Comparison of ENCODE assay signal across 8 cellular contexts in genomic region chr22:21102659-21103267, GRCh38. TPM values are rescaled to one million over a fixed set of nuclear protein-coding genes. Genes with fewer than 3 reads are reported as not detected.
DNase-seq lines count a peak whose midpoint lies in the region; ATAC-seq, FAIRE-seq and TF ChIP-seq lines count a peak whose summit lies in the region.

No MANE protein-coding gene starts in this region.

- WGBS in H1 (ENCODE audit: extremely low coverage in 1 of 2, insufficient coverage in 1 of 2, insufficient read length in 1 of 2, insufficient replicate concordance in 2 of 2, low coverage in 1 of 2, low lambda C conversion rate in 2 of 2, missing lambda C conversion rate in 1 of 2), 2 experiments, result 9% methylated on average over 17 of the region's 17 CpGs; no CpG with 5 or more reads in 1 of the 2 experiments

- H3K36me3 ChIP-seq in H1 (ENCODE audit: control insufficient read depth in 2 of 4, insufficient read depth in 4 of 4, low read length in 3 of 4), result no peaks in the 10 kb centered on the region

- H2BK120ac ChIP-seq in H1 (replicated peaks; ENCODE audit: low read depth, low read length), result no peak overlapping the region

- peak; percentile 76 for DNase-seq in CD1c-positive myeloid dendritic cell (ENCODE audit: extremely low spot score)
- peak; percentile 96 for DNase-seq in HEK293T (ENCODE audit: extremely low spot score)
- DNase-seq in NCI-H82 treated with DMSO at 0.1 percent for 48 hours (lab: John Stamatoyannopoulos, UW; ENCODE audit: unreplicated experiment), result peak; percentile 26
- DNase-seq in activated CD8-positive, alpha-beta memory T cell treated with anti-CD3 and anti-CD28 coated beads for 1 hour (ENCODE audit: extremely low read depth in 1 of 2, low read depth in 1 of 2), result peak; percentile 36 to 60
- DNase-seq in H1 (ENCODE audit: low read depth in 1 of 2, low spot score in 2 of 2), result peak; percentile 80 to 96
- DNase-seq in midbrain (lab: John Stamatoyannopoulos, UW), result peak; percentile 52
- DNase-seq in stimulated activated CD8-positive, alpha-beta memory T cell treated with anti-CD3 and anti-CD28 coated beads, Interleukin-4, amount 100 ng/mL, for 24 hours (ENCODE audit: low read depth), result peak; percentile 68

- H3K14ac ChIP-seq in H1 (ENCODE audit: insufficient read length), result no peak overlapping the region

- no peak overlapping the region for H2BK12ac ChIP-seq in H1 (ENCODE audit: low read depth, low read length)

- H3K9me3 ChIP-seq in H1 (ENCODE audit: insufficient read depth in 2 of 2, low read depth in 1 of 2, low read length in 1 of 2), result no peaks in the 10 kb centered on the region

- peak overlapping the region in 1 of 2 experiments; percentile 36; a peak in 1 of 4 replicates for H3K4me2 ChIP-seq in H1 (ENCODE audit: insufficient read depth in 1 of 2, low read depth in 2 of 2, low read length in 2 of 2)

- TF ChIP-seq RAD21 in H1 (IDR thresholded peaks at IDR 0.05 in 1 of 2, conservative IDR thresholded peaks at IDR 0.05 in 1 of 2; ENCODE audit: low read depth in 2 of 2, low read length in 2 of 2), result peak; percentile 64 to 76

- no peak overlapping the region for H2AFZ ChIP-seq in H1 (ENCODE audit: low read length)

- H4K20me1 ChIP-seq in H1 (replicated peaks in 1 of 2; ENCODE audit: control insufficient read depth in 1 of 2, insufficient read depth in 2 of 2, low read length in 2 of 2), result peaks cover 0 to 1% of the 10 kb centered on the region in 2 experiments

- H2BK15ac ChIP-seq in H1 (ENCODE audit: low read length), result no peak overlapping the region

- POLR2A ChIA-PET in HEK293T (lab: Yijun Ruan, JAX), result interaction anchor here (0.9 to 4.7 kb wide), 8 partner anchors 37 to 165 kb away, joined by 3 to 30 read pairs (median 4); partner anchors contain the start of genes LZTR1 and THAP7
- POLR2A ChIA-PET in H1 (lab: Charles Lee; ENCODE audit: partially characterized antibody), result no interaction called here

- no peak overlapping the region for H2AK5ac ChIP-seq in H1 (ENCODE audit: low read depth, low read length)

- H3K4me3 ChIP-seq in H1 (ENCODE audit: extremely low read depth in 1 of 4, insufficient read depth in 2 of 4, low read depth in 3 of 4, low read length in 4 of 4), result peak overlapping the region in 1 of 4 experiments; percentile 21; a peak in 1 of 8 replicates

- no peak overlapping the region for H3K9ac ChIP-seq in H1 (replicated peaks in 1 of 4; ENCODE audit: extremely low read depth in 1 of 4, low read depth in 3 of 4, low read length in 3 of 4)

- TF ChIP-seq CTCF in H1 (IDR thresholded peaks at IDR 0.05; ENCODE audit: control extremely low read depth in 1 of 3, insufficient read depth in 1 of 3, low read depth in 1 of 3, low read length in 3 of 3), result peak; percentile 93 to 96 (median 95)

- H2BK20ac ChIP-seq in H1 (ENCODE audit: low read length), result no peak overlapping the region

- peaks cover 0 to 6% (median 2%) of the 10 kb centered on the region in 4 experiments; a peak in 2 of 7 replicates for H3K4me1 ChIP-seq in H1 (replicated peaks in 1 of 4; ENCODE audit: control insufficient read depth in 3 of 4, insufficient read depth in 4 of 4, low read length in 3 of 4)

- FAIRE-seq in H1 (lab: Jason Lieb, UNC), result peak; percentile 62

- TF ChIP-seq POLR2A in H1 (IDR thresholded peaks at IDR 0.05; ENCODE audit: control extremely low read depth in 1 of 2, low read depth in 2 of 2, low read length in 2 of 2), result no peak

- no peaks in the 10 kb centered on the region for H3K79me2 ChIP-seq in H1 (ENCODE audit: control insufficient read depth in 1 of 2, insufficient read depth in 2 of 2, low read length in 2 of 2)

- CTCF ChIA-PET in HEK293T (lab: Yijun Ruan, JAX) (interaction anchor here (0.6 to 2.2 kb wide), 10 partner anchors 10 to 217 kb away, joined by 3 to 14 read pairs (median 4); partner anchors contain the start of genes LZTR1 and P2RX6), H1 (lab: Charles Lee; ENCODE audit: partially characterized antibody) (interaction anchor here (0.6 to 2.0 kb wide), 19 partner anchors 10 to 593 kb away, joined by 3 to 9 read pairs (median 4); partner anchors contain the start of gene CCDC116)

- no peak overlapping the region for H3K4ac ChIP-seq in H1 (replicated peaks; ENCODE audit: insufficient read length, low read depth, low read length)

- no peak overlapping the region for H4K5ac ChIP-seq in H1 (ENCODE audit: insufficient read length, low read depth, low read length)

- no peak for TF ChIP-seq EP300 in H1 (IDR thresholded peaks at IDR 0.05; ENCODE audit: borderline replicate concordance in 1 of 2, low read depth in 2 of 2, low read length in 2 of 2)

- no peak overlapping the region for H3K18ac ChIP-seq in H1 (ENCODE audit: extremely low read depth, low read length)

- no peak overlapping the region for H4K91ac ChIP-seq in H1 (replicated peaks; ENCODE audit: insufficient read length, low read length)

- H3K27ac ChIP-seq in H1 (ENCODE audit: low read depth, low read length), result no peak overlapping the region

- peaks cover 0 to 6% (median 0%) of the 10 kb centered on the region in 4 experiments; a peak in 1 of 7 replicates for H3K27me3 ChIP-seq in H1 (replicated peaks in 1 of 4; ENCODE audit: control insufficient read depth in 3 of 4, extremely low read depth in 1 of 4, insufficient read depth in 3 of 4, low read length in 3 of 4)

- H2BK5ac ChIP-seq in H1 (ENCODE audit: low read depth, low read length), result no peak overlapping the region

- H3K23me2 ChIP-seq in H1 (ENCODE audit: low read depth, low read length), result no peaks in the 10 kb centered on the region; the same call in 1 of the 2 replicates

- H3K56ac ChIP-seq in H1 (replicated peaks; ENCODE audit: insufficient read length, low read depth, low read length), result no peak overlapping the region

- no peak overlapping the region for H3K23ac ChIP-seq in H1 (ENCODE audit: insufficient read length)

- no peak for ATAC-seq in GM18868 (IDR thresholded peaks at IDR 0.05; ENCODE audit: unreplicated experiment)

- H4K8ac ChIP-seq in H1 (ENCODE audit: extremely low read depth, insufficient read depth, low read length), result no peak overlapping the region

- H3K79me1 ChIP-seq in H1 (ENCODE audit: low read depth, low read length), result no peaks in the 10 kb centered on the region

TF ChIP-seq in HEK293T, 16 proteins besides CTCF, POLR2A, EP300 and RAD21 (continues in another document):
- no peak for TF ChIP-seq FOXM1 (IDR thresholded peaks at IDR 0.05; ENCODE audit: borderline replicate concordance)
- TF ChIP-seq FOXK2 (IDR thresholded peaks at IDR 0.05), result no peak
- TF ChIP-seq BHLHE40 (IDR thresholded peaks at IDR 0.05; ENCODE audit: borderline replicate concordance), result no peak
- peak; percentile 55 for TF ChIP-seq ELF4 (IDR thresholded peaks at IDR 0.05)
- no peak for TF ChIP-seq FOXA1 (IDR thresholded peaks at IDR 0.05)
- no peak for TF ChIP-seq SUZ12 (IDR thresholded peaks at IDR 0.05)
- TF ChIP-seq LEF1 (IDR thresholded peaks at IDR 0.05; ENCODE audit: borderline replicate concordance), result no peak
- peak; percentile 86 for TF ChIP-seq PKNOX1 (IDR thresholded peaks at IDR 0.05)
- no peak for TF ChIP-seq NFRKB (IDR thresholded peaks at IDR 0.05)
- no peak for TF ChIP-seq HDGF (IDR thresholded peaks at IDR 0.05; ENCODE audit: borderline replicate concordance)
- TF ChIP-seq ZNF384 (IDR thresholded peaks at IDR 0.05), result no peak
- TF ChIP-seq L3MBTL2 (conservative IDR thresholded peaks at IDR 0.05), result peak; percentile 73

TF ChIP-seq in H1, 55 proteins besides CTCF, POLR2A, EP300 and RAD21 (continues in another document):
- TF ChIP-seq JUN (IDR thresholded peaks at IDR 0.05; ENCODE audit: low read depth, low read length), result peak; percentile 90
- TF ChIP-seq JUND (IDR thresholded peaks at IDR 0.05; ENCODE audit: low read length), result peak; percentile 98
- TF ChIP-seq EZH2 (IDR thresholded peaks at IDR 0.05; ENCODE audit: low read depth, low read length, severe bottlenecking), result no peak
- TF ChIP-seq CHD2 (IDR thresholded peaks at IDR 0.05; ENCODE audit: low read length), result no peak
- TF ChIP-seq BACH1 (IDR thresholded peaks at IDR 0.05; ENCODE audit: low read length), result peak; percentile 88
- no peak for TF ChIP-seq SAP30 (IDR thresholded peaks at IDR 0.05; ENCODE audit: insufficient read depth, insufficient replicate concordance, low read length)
- peak; percentile 62 for TF ChIP-seq E2F6 (IDR thresholded peaks at IDR 0.05)
- TF ChIP-seq HDAC2 (IDR thresholded peaks at IDR 0.05; ENCODE audit: borderline replicate concordance in 1 of 2, low read depth in 2 of 2, low read length in 2 of 2), result peak; percentile 79 to 95; a peak in 2 of 4 replicates
- TF ChIP-seq YY1 (IDR thresholded peaks at IDR 0.05; ENCODE audit: low read depth, low read length), result peak; percentile 57; the same call in 1 of the 2 replicates
- TF ChIP-seq EGR1 (IDR thresholded peaks at IDR 0.05; ENCODE audit: borderline replicate concordance, low read depth, low read length), result peak; percentile 21; the same call in 1 of the 2 replicates
- TF ChIP-seq ATF2 (IDR thresholded peaks at IDR 0.05; ENCODE audit: low read length), result peak; percentile 97
- TF ChIP-seq TBP (IDR thresholded peaks at IDR 0.05; ENCODE audit: low read depth, low read length), result peak; percentile 52; the same call in 1 of the 2 replicates

RNA-seq across cellular contexts. Expression of gene LRRC74B, which starts 57.0 kb away (rescaled TPM):
- not detected in 2 replicates for total RNA-seq in H1 (2021; fragmentation: NEBNext Ultra II Directional; extraction: Animal tissue kit (Norgen Biotek cat#: 25700))
- 0.03 TPM in 1 of 2 replicates, not detected in the other for polyA plus RNA-seq in H1 (2011; rRNA removed)
- 0.05 TPM for polyA plus RNA-seq in H1 (2011; cell fraction: cytosol; rRNA removed)
- polyA plus RNA-seq in H1 (2011; cell fraction: nucleus; rRNA removed), result 0.03 TPM
- not detected in 4 replicates for polyA plus RNA-seq in H1 (2012, experiment 1 of 2)
- not detected for polyA plus RNA-seq in H1 (2012, experiment 2 of 2)
- polyA plus RNA-seq in H1 (2013, experiment 1 of 2), result under 0.01 TPM
- polyA plus RNA-seq in H1 (2013, experiment 2 of 2), result not detected
- 0.10 TPM in 1 of 2 replicates, not detected in the other for polyA minus RNA-seq in H1 (2011; rRNA and poly(A)+ RNA removed)
- polyA minus RNA-seq in H1 (2011; cell fraction: cytosol; rRNA and poly(A)+ RNA removed), result not detected
- not detected for polyA minus RNA-seq in H1 (2011; cell fraction: nucleus; rRNA and poly(A)+ RNA removed)

Comparison
In these comparisons a context has a peak if more than half of its experiments do, and no peak if none do; other contexts are left out.
1. DNase-seq: peak in every context shown above with its lines; median percentile 96 in HEK293T; 88 in H1; 76 in CD1c-positive myeloid dendritic cell; 68 in stimulated activated CD8-positive, alpha-beta memory T cell treated with anti-CD3 and anti-CD28 coated beads, Interleukin-4, amount 100 ng/mL, for 24 hours; 52 in midbrain; 48 in activated CD8-positive, alpha-beta memory T cell treated with anti-CD3 and anti-CD28 coated beads for 1 hour; 26 in NCI-H82 treated with DMSO at 0.1 percent for 48 hours.